ENCODE assay signal across 14 cellular contexts in the genomic region with DNA sequence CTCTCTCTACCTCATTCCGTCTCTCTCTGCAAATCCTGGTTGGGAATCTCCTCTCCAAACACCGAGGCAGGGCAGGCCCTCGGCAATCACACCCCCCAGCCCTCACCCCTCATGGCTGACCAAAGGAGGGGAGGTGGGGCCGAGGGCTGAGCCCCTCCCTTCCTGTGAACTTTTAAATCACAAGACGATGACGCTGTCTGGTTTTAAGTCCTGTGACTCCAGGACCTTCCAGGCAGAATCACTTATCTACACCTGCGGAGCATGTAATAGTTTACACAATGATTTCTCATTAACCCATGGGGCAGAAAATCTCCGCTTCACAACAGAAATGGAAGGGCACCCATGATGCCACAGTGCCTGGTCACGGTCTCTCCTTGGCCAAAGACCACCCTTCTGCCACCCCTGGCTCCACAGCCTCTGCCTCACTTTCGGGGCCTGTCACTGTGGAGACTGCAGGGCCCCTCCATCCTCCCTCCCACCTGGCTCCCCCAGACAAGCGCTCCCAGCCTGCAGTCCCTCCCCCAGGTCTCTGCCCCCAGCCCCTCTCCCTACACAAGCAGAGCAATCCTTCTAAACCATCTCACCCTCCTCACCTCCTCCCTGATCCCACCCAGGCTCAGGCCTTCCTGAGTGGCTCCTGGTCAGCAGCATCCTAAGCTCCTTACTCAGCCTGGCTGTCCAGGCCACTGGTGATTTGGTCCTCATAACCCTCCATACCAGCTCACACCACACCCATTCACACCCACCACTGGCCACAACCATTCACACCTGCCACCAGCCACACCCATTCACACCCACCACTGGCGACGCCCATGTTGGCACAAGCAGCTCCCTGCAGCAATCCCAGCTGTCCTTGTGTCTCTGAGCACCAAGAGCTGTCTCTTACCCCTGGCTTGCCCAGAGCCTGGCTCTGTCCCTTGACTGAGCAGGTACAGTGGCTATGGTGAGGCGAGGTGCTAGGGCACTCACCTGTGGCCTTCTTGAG. TPM values are rescaled to one million over a fixed set of nuclear protein-coding genes. Genes with fewer than 3 reads are reported as not detected.
DNase-seq lines count a peak whose midpoint lies in the region; ATAC-seq and TF ChIP-seq lines count a peak whose summit lies in the region.
"Had no signal": no experiment of that assay in that cellular context is flagged by ENCODE, and none has a peak within 500 bp of the region (broad histone marks: within the 10 kb centered on the region; RNA-seq: fewer than 3 reads in every experiment).

No MANE protein-coding gene starts in this region.

- no peak overlapping the region for H3K4me3 ChIP-seq in left lung
- H3K4me3 ChIP-seq in heart right ventricle, result no peak overlapping the region
- H3K4me3 ChIP-seq: dorsolateral prefrontal cortex had no signal

- peaks cover 5% of the 10 kb centered on the region for H3K36me3 Mint-ChIP-seq in activated CD8-positive, alpha-beta memory T cell treated with anti-CD3 and anti-CD28 coated beads, Interleukin-2, amount 10 ng/mL, durations not matched to agents 7 days and 5 days
- peaks cover 4% of the 10 kb centered on the region for H3K36me3 Mint-ChIP-seq in T-helper 17 cell (ENCODE audit: low read depth)
- H3K36me3 Mint-ChIP-seq in stimulated activated memory B cell treated with anti-CD40 and anti-IgM and Interleukin-4, amounts not matched to agents 10 μg/mL and 1 μg/mL and 100 μg/mL, for 72 hours, result peaks cover 61% of the 10 kb centered on the region

- 70 to 78% methylated on average over 14 of the region's 14 CpGs for WGBS in heart right ventricle, 2 donors

- CTCF ChIA-PET in activated CD8-positive, alpha-beta memory T cell treated with anti-CD3 and anti-CD28 coated beads, Interleukin-2, amount 10 ng/mL, durations not matched to agents 7 days and 5 days (lab: Charles Lee), result interaction anchor here (0.6 kb wide), 1 partner anchor 20 kb away, joined by 3 read pairs; no protein-coding TSS in a partner anchor

- no peak for TF ChIP-seq CTCF in left lung (IDR thresholded peaks at IDR 0.05)
- TF ChIP-seq CTCF in heart right ventricle (IDR thresholded peaks at IDR 0.05), result no peak

- no peaks in the 10 kb centered on the region for H3K9me3 Mint-ChIP-seq in activated CD8-positive, alpha-beta memory T cell treated with anti-CD3 and anti-CD28 coated beads, Interleukin-2, amount 10 ng/mL, durations not matched to agents 7 days and 5 days (ENCODE audit: low read depth)
- no peaks in the 10 kb centered on the region for H3K9me3 Mint-ChIP-seq in stimulated activated memory B cell treated with anti-CD40 and anti-IgM and Interleukin-4, amounts not matched to agents 10 μg/mL and 1 μg/mL and 100 μg/mL, for 72 hours

- H3K36me3 ChIP-seq in left lung, result peaks cover 0 to 83% of the 10 kb centered on the region in 2 donors
- H3K36me3 ChIP-seq in heart right ventricle, result peaks cover 0 to 95% (median 37%) of the 10 kb centered on the region in 9 donors

- intact Hi-C loops in left lung (cut with DNase I) (no loop called here), heart right ventricle (cut with DNase I) (no loop called here)

- no peaks in the 10 kb centered on the region for H3K27me3 ChIP-seq in left lung
- no peaks in the 10 kb centered on the region for H3K27me3 ChIP-seq in heart right ventricle
- H3K27me3 ChIP-seq: dorsolateral prefrontal cortex had no signal

- no peak overlapping the region for H3K4me3 Mint-ChIP-seq in activated CD8-positive, alpha-beta memory T cell treated with anti-CD3 and anti-CD28 coated beads, Interleukin-2, amount 10 ng/mL, durations not matched to agents 7 days and 5 days
- no peak overlapping the region for H3K4me3 Mint-ChIP-seq in T-helper 17 cell
- H3K4me3 Mint-ChIP-seq in stimulated activated memory B cell treated with anti-CD40 and anti-IgM and Interleukin-4, amounts not matched to agents 10 μg/mL and 1 μg/mL and 100 μg/mL, for 72 hours, result no peak overlapping the region

- H3K27me3 Mint-ChIP-seq in activated CD8-positive, alpha-beta memory T cell treated with anti-CD3 and anti-CD28 coated beads, Interleukin-2, amount 10 ng/mL, durations not matched to agents 7 days and 5 days, result no peaks in the 10 kb centered on the region
- H3K27me3 Mint-ChIP-seq in T-helper 17 cell, result no peaks in the 10 kb centered on the region
- no peaks in the 10 kb centered on the region for H3K27me3 Mint-ChIP-seq in stimulated activated memory B cell treated with anti-CD40 and anti-IgM and Interleukin-4, amounts not matched to agents 10 μg/mL and 1 μg/mL and 100 μg/mL, for 72 hours

- H3K9me3 ChIP-seq in T-helper 17 cell (ENCODE audit: control insufficient read depth, low read length, poor library complexity, severe bottlenecking), result no peaks in the 10 kb centered on the region
- no peaks in the 10 kb centered on the region for H3K9me3 ChIP-seq in left lung
- H3K9me3 ChIP-seq in heart right ventricle, result no peaks in the 10 kb centered on the region

- ATAC-seq in activated CD8-positive, alpha-beta memory T cell treated with anti-CD3 and anti-CD28 coated beads, Interleukin-2, amount 10 ng/mL, durations not matched to agents 7 days and 5 days, result no peak
- ATAC-seq in T-helper 17 cell, result no peak
- peak; percentile 80 for ATAC-seq in left lung
- no peak for ATAC-seq in stimulated activated memory B cell treated with anti-CD40 and anti-IgM and Interleukin-4, amounts not matched to agents 10 μg/mL and 1 μg/mL and 100 μg/mL, for 72 hours
- no peak for ATAC-seq in heart right ventricle

- DNase-seq in activated CD8-positive, alpha-beta memory T cell treated with anti-CD3 and anti-CD28 coated beads, Interleukin-2, amount 10 ng/mL, durations not matched to agents 7 days and 5 days, result no peak
- DNase-seq in activated CD8-positive, alpha-beta memory T cell treated with anti-CD3 and anti-CD28 coated beads, Interleukin-2, amount 50 U/mL, for 4 hours, result no peak
- DNase-seq in T-helper 17 cell (no peak), left lung (peak in 1 of 2 donors; percentile 71), GF-D8 (lab: John Stamatoyannopoulos, UW) (no peak), heart right ventricle (no peak), COLO829 (ENCODE audit: low spot score) (no peak)
- DNase-seq: dorsolateral prefrontal cortex; NCI-H146; NCI-H526 treated with DMSO at 0.1 percent for 48 hours; SHP77; stimulated activated CD4-positive, alpha-beta T cell treated with anti-CD3 and anti-CD28 coated beads, Interleukin-12 subunit alpha, Interleukin-12 subunit beta, amount 100 ng/mL, for 4 hours had no signal

- peak overlapping the region; percentile 10 for H3K27ac Mint-ChIP-seq in activated CD8-positive, alpha-beta memory T cell treated with anti-CD3 and anti-CD28 coated beads, Interleukin-2, amount 10 ng/mL, durations not matched to agents 7 days and 5 days
- peak overlapping the region; percentile 82 for H3K27ac Mint-ChIP-seq in T-helper 17 cell
- peak overlapping the region; percentile 76 for H3K27ac Mint-ChIP-seq in stimulated activated memory B cell treated with anti-CD40 and anti-IgM and Interleukin-4, amounts not matched to agents 10 μg/mL and 1 μg/mL and 100 μg/mL, for 72 hours

- H3K27ac ChIP-seq in left lung (peak overlapping the region; percentile 62 to 89), heart right ventricle (peak overlapping the region in 1 of 10 donors; percentile 28)
- H3K27ac ChIP-seq: KMS-11 had no signal

- peaks cover 32% of the 10 kb centered on the region for H3K4me1 Mint-ChIP-seq in activated CD8-positive, alpha-beta memory T cell treated with anti-CD3 and anti-CD28 coated beads, Interleukin-2, amount 10 ng/mL, durations not matched to agents 7 days and 5 days
- H3K4me1 Mint-ChIP-seq in T-helper 17 cell, result peaks cover 14% of the 10 kb centered on the region
- H3K4me1 Mint-ChIP-seq in stimulated activated memory B cell treated with anti-CD40 and anti-IgM and Interleukin-4, amounts not matched to agents 10 μg/mL and 1 μg/mL and 100 μg/mL, for 72 hours, result peaks cover 48% of the 10 kb centered on the region

- H3K4me1 ChIP-seq in left lung (peaks cover 8 to 58% of the 10 kb centered on the region in 2 donors), heart right ventricle (peaks cover 5 to 44% (median 21%) of the 10 kb centered on the region in 9 donors)

RNA-seq across cellular contexts. Expression of gene ARFGAP3, which starts 30.7 kb away (rescaled TPM):
- total RNA-seq in activated CD8-positive, alpha-beta memory T cell treated with anti-CD3 and anti-CD28 coated beads, Interleukin-2, amount 10 ng/mL, durations not matched to agents 7 days and 5 days, result 10 to 100 TPM; 31.2 to 35.4 TPM
- total RNA-seq in T-helper 17 cell (10 to 100 TPM; 32.1 to 39.7 TPM), left lung (10 to 100 TPM; 45.3 to 52.8 TPM), heart right ventricle (10 to 100 TPM; 10.6 to 29.4 (median 23.2) TPM)
- 10 to 100 TPM; 21.9 to 24.4 TPM for polyA plus RNA-seq in heart right ventricle

Comparison
In these comparisons a context has a peak if more than half of its experiments do, and no peak if none do; other contexts are left out.
1. H3K27ac Mint-ChIP-seq: peak in every context shown above with its lines; median percentile 82 in T-helper 17 cell; 76 in stimulated activated memory B cell treated with anti-CD40 and anti-IgM and Interleukin-4, amounts not matched to agents 10 μg/mL and 1 μg/mL and 100 μg/mL, for 72 hours; 10 in activated CD8-positive, alpha-beta memory T cell treated with anti-CD3 and anti-CD28 coated beads, Interleukin-2, amount 10 ng/mL, durations not matched to agents 7 days and 5 days.